Comparison of ENCODE assay signal across 11 cellular contexts in the genomic region with DNA sequence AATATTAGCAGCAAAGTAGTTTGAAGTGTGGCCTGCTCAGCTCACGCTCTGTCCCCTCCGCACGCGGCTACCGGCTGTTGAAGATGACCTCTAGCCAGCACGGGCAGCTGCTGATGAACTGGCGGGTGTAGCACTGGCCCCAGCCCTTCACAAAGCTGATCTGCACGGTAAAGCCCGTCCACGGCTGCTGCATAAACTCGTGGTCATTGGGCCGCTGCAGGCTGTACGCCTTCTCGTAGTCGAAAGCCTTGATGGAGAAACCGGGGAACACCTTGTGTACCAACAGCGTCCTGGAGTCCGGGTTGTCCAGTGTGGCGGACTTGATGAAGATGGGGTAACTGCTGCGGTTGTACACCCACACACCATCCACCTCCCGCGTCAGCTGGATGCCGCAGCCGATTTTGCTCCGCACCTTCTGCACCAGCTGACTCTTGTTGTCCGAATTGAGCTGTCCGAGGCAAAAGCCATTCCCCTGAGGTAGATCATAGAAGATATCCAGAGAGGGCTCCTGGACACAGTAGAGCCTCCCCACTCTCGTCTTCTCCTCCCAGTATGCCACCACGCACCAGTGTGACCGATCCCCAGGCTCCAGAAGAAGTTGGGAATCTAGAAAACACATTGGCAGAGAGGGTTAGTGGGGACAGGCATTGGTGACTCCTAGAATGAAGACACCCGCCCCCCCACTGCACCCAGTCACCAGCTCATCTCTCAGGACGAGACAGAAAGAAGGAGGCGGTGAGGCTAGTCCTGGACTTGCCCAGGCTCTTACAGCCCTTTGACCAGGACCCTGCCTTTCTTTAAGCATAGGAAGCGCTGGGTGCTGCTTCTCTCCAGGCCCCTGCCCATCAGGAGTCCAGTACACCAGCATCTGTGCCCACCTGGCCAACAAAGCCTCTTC. TPM values are rescaled to one million over a fixed set of nuclear protein-coding genes. Genes with fewer than 3 reads are reported as not detected.
A peak's percentile ranks its signal among the peaks of the same experiment; 100 is the strongest.
DNase-seq lines count a peak whose midpoint lies in the region; ATAC-seq and TF ChIP-seq lines count a peak whose summit lies in the region.
"Had no signal": no experiment of that assay in that cellular context is flagged by ENCODE, and none has a peak within 500 bp of the region (broad histone marks: within the 10 kb centered on the region; RNA-seq: fewer than 3 reads in every experiment).

No MANE protein-coding gene starts in this region.

- peak in 1 of 3 donors; percentile 49 for DNase-seq in Peyer's patch
- DNase-seq in posterior vena cava (ENCODE audit: low spot score): peak; percentile 75
- no peak for DNase-seq in DMS 273 (lab: John Stamatoyannopoulos, UW; ENCODE audit: unreplicated experiment)
- no peak for DNase-seq in GF-D8 (lab: John Stamatoyannopoulos, UW)
- no peak for DNase-seq in HuH-7 (ENCODE audit: low spot score)
- DNase-seq: body of pancreas, NCI-H345 had no signal

- peaks cover 0 to 77% (median 32%) of the 10 kb centered on the region in 11 experiments; a peak in 13 of 22 replicates for H4K20me1 ChIP-seq in BLaER1 treated with 17β-estradiol and CSF1 and Interleukin-3, amounts not matched to agents 10 nM and 100 nM

- TF ChIP-seq CTCF in Peyer's patch (IDR thresholded peaks at IDR 0.05) (no peak), gastroesophageal sphincter (IDR thresholded peaks at IDR 0.05) (no peak)

- H3K9ac ChIP-seq in BLaER1 treated with 17β-estradiol and CSF1 and Interleukin-3, amounts not matched to agents 10 nM and 100 nM: peak overlapping the region in 2 of 11 experiments; percentile 48 to 67; a peak in 4 of 22 replicates

- TF ChIP-seq EP300 in gastroesophageal sphincter (IDR thresholded peaks at IDR 0.05): no peak

- TF ChIP-seq POLR2A in Peyer's patch (IDR thresholded peaks at IDR 0.05) (no peak), gastroesophageal sphincter (IDR thresholded peaks at IDR 0.05) (no peak)

- no peak for ATAC-seq in gastroesophageal sphincter
- ATAC-seq in GM21529 (IDR thresholded peaks at IDR 0.05; ENCODE audit: unreplicated experiment): no peak

- H3K4me2 ChIP-seq in BLaER1 treated with 17β-estradiol and CSF1 and Interleukin-3, amounts not matched to agents 10 nM and 100 nM: peak overlapping the region in 10 of 11 experiments; percentile 88 to 99 (median 96); a peak in 18 of 22 replicates

- peak overlapping the region in 7 of 11 experiments; percentile 10 to 87 (median 80); a peak in 13 of 22 replicates for H3K27ac ChIP-seq in BLaER1 treated with 17β-estradiol and CSF1 and Interleukin-3, amounts not matched to agents 10 nM and 100 nM
- peak overlapping the region in 3 of 4 donors; percentile 22 to 78 (median 66) for H3K27ac ChIP-seq in Peyer's patch
- peak overlapping the region in 3 of 4 donors; percentile 71 to 98 (median 83) for H3K27ac ChIP-seq in gastroesophageal sphincter
- H3K27ac ChIP-seq: C4-2B had no signal

- H3K4me3 ChIP-seq in BLaER1 treated with 17β-estradiol and CSF1 and Interleukin-3, amounts not matched to agents 10 nM and 100 nM: 0 out of 20 replicates have a peak overlapping the region, but pooled peaks of 1 of the 10 experiments have one; percentile 62
- H3K4me3 ChIP-seq in Peyer's patch (no peak overlapping the region), gastroesophageal sphincter (no peak overlapping the region)
- H3K4me3 ChIP-seq: body of pancreas had no signal

- no peaks in the 10 kb centered on the region for H3K27me3 ChIP-seq in BLaER1 treated with 17β-estradiol and CSF1 and Interleukin-3, amounts not matched to agents 10 nM and 100 nM
- H3K27me3 ChIP-seq in Peyer's patch (no peaks in the 10 kb centered on the region), gastroesophageal sphincter (no peaks in the 10 kb centered on the region)
- H3K27me3 ChIP-seq: body of pancreas had no signal

- H3K36me3 ChIP-seq in BLaER1 treated with 17β-estradiol and CSF1 and Interleukin-3, amounts not matched to agents 10 nM and 100 nM: peaks cover 0 to 38% (median 23%) of the 10 kb centered on the region in 11 experiments; a peak in 20 of 22 replicates
- H3K36me3 ChIP-seq in Peyer's patch (peaks cover 0 to 31% (median 0%) of the 10 kb centered on the region in 3 donors), gastroesophageal sphincter (peaks cover 0 to 17% of the 10 kb centered on the region in 2 donors)

- intact Hi-C loops in posterior vena cava (cut with DNase I): no loop called here

- H3K4me1 ChIP-seq in BLaER1 treated with 17β-estradiol and CSF1 and Interleukin-3, amounts not matched to agents 10 nM and 100 nM: peaks cover 57 to 96% (median 76%) of the 10 kb centered on the region in 10 experiments
- H3K4me1 ChIP-seq in Peyer's patch: peaks cover 27 to 52% (median 30%) of the 10 kb centered on the region in 4 donors
- peaks cover 4 to 66% (median 34%) of the 10 kb centered on the region in 3 donors for H3K4me1 ChIP-seq in gastroesophageal sphincter

- no peaks in the 10 kb centered on the region for H3K9me3 ChIP-seq in BLaER1 treated with 17β-estradiol and CSF1 and Interleukin-3, amounts not matched to agents 10 nM and 100 nM (replicated peaks in 1 of 11)
- H3K9me3 ChIP-seq in Peyer's patch: no peaks in the 10 kb centered on the region
- no peaks in the 10 kb centered on the region for H3K9me3 ChIP-seq in gastroesophageal sphincter
- H3K9me3 ChIP-seq: body of pancreas had no signal

- 63 to 83% methylated on average over 6 to 8 of the region's 34 CpGs for WGBS in gastroesophageal sphincter (ENCODE audit: low coverage in 1 of 2), 2 donors

RNA-seq across cellular contexts. Expression of gene SMAD7, which starts 29.2 kb away (rescaled TPM):
- total RNA-seq in Peyer's patch (100 to 1,000 TPM in 1 of 4 donors, 10 to 100 TPM in 3; 42.9 to 100 (median 68.7) TPM), gastroesophageal sphincter (10 to 100 TPM; 41.2 to 76.0 (median 55.2) TPM), posterior vena cava (10 to 100 TPM; 34.7 to 36.8 TPM)
